9 cellular contexts compared by ENCODE assay signal in the genomic region with DNA sequence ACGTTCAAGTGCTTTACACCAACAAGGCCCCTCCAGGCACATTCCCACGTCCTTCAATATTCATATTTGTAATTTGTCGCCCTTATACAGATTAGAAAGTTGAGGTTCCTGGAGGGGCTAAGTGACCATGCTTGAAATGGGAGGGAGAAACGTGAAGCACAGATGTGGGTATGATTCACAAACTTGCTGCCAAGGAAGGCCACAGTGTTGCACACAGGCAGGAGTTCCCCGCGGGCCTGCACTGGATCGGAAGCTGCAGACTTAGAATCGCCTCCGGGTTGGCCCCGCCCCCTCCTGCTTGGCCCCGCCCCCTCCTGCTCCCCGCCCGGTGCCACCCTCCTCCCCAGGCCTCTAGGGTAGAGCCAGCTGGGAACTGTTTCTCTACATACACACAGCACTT. TPM values are rescaled to one million over a fixed set of nuclear protein-coding genes. Genes with fewer than 3 reads are reported as not detected.
DNase-seq lines count a peak whose midpoint lies in the region; ATAC-seq and TF ChIP-seq lines count a peak whose summit lies in the region.
"Had no signal": no experiment of that assay in that cellular context is flagged by ENCODE, and none has a peak within 500 bp of the region (broad histone marks: within the 10 kb centered on the region; RNA-seq: fewer than 3 reads in every experiment).

No MANE protein-coding gene starts in this region.

- TF ChIP-seq CTCF in psoas muscle (IDR thresholded peaks at IDR 0.05): no peak

- peak overlapping the region; percentile 62 for H3K27ac ChIP-seq in psoas muscle
- H3K27ac ChIP-seq: VCaP had no signal

- intact Hi-C loops in psoas muscle (cut with DNase I): no loop called here

- no peaks in the 10 kb centered on the region for H3K36me3 ChIP-seq in psoas muscle (ENCODE audit: insufficient read depth in 1 of 2, low read depth in 1 of 2)

- no peaks in the 10 kb centered on the region for H3K27me3 ChIP-seq in psoas muscle (ENCODE audit: insufficient read depth in 3 of 3, low read length in 2 of 3)

- peaks cover 20% of the 10 kb centered on the region for H3K4me1 ChIP-seq in psoas muscle

- 35 to 42% (median 36%) methylated on average over 11 to 13 of the region's 13 CpGs for WGBS in psoas muscle, 3 donors

- no peaks in the 10 kb centered on the region for H3K9me3 ChIP-seq in psoas muscle

- H3K4me3 ChIP-seq in psoas muscle: no peak overlapping the region

- DNase-seq in ELR (ENCODE audit: low read depth): peak; percentile 92
- peak; percentile 89 for DNase-seq in glomerular visceral epithelial cell (ENCODE audit: extremely low spot score)
- DNase-seq in psoas muscle: peak; percentile 71 to 83
- no peak for DNase-seq in activated CD4-positive, CD25-positive, alpha-beta regulatory T cell treated with anti-CD3 and anti-CD28 coated beads, Interleukin-2, amount 50 U/mL, for 72 hours
- no peak for DNase-seq in NCI-H146 treated with DMSO at 0.1 percent for 48 hours (lab: John Stamatoyannopoulos, UW; ENCODE audit: unreplicated experiment)
- no peak for DNase-seq in cerebellum (ENCODE audit: low spot score)
- no peak for DNase-seq in T-helper 2 cell

- ATAC-seq in SK-N-SH treated with all-trans-retinoic acid at 6 μM for 48 hours: peak; percentile 61
- ATAC-seq in psoas muscle: peak; percentile 69 to 80 (median 73)

TF ChIP-seq in SK-N-SH treated with all-trans-retinoic acid at 6 μM for 48 hours, 23 proteins besides CTCF, POLR2A, EP300 and RAD21:
- no peak for TF ChIP-seq ARNTL (CRISPR knock-in tag; IDR thresholded peaks at IDR 0.05; ENCODE audit: borderline replicate concordance, low read depth)
- no peak for TF ChIP-seq CSRNP3 (CRISPR knock-in tag; IDR thresholded peaks at IDR 0.05)
- no peak for TF ChIP-seq SNAI2 (CRISPR knock-in tag; IDR thresholded peaks at IDR 0.05)
- no peak for TF ChIP-seq GLIS3 (CRISPR knock-in tag; IDR thresholded peaks at IDR 0.05)
- no peak for TF ChIP-seq ZNF8 (CRISPR knock-in tag; IDR thresholded peaks at IDR 0.05)
- TF ChIP-seq TOX (CRISPR knock-in tag; IDR thresholded peaks at IDR 0.05; ENCODE audit: borderline replicate concordance): no peak
- no peak for TF ChIP-seq ZNF70 (CRISPR knock-in tag; IDR thresholded peaks at IDR 0.05)
- TF ChIP-seq RARB (CRISPR knock-in tag; IDR thresholded peaks at IDR 0.05): no peak

RNA-seq across cellular contexts. Expression of gene QKI, which starts 58.2 kb away (rescaled TPM):
- total RNA-seq in psoas muscle: 100 to 1,000 TPM; 275 to 421 (median 308) TPM
- polyA plus RNA-seq in psoas muscle: 100 to 1,000 TPM in 1 of 3 donors, 10 to 100 TPM in 2; 62.0 to 266 (median 82.1) TPM
- total RNA-seq in cerebellum: 363 TPM

Comparison
In these comparisons a context has a peak if more than half of its experiments do, and no peak if none do; other contexts are left out.
1. DNase-seq: peak in ELR (single experiment), glomerular visceral epithelial cell (single experiment) and psoas muscle (2 of 2); none in activated CD4-positive, CD25-positive, alpha-beta regulatory T cell treated with anti-CD3 and anti-CD28 coated beads, Interleukin-2, amount 50 U/mL, for 72 hours (single experiment), NCI-H146 treated with DMSO at 0.1 percent for 48 hours (single experiment), cerebellum (single experiment) and T-helper 2 cell (0 of 5).